Comparison of ENCODE assay signal across 15 cellular contexts in the genomic region with DNA sequence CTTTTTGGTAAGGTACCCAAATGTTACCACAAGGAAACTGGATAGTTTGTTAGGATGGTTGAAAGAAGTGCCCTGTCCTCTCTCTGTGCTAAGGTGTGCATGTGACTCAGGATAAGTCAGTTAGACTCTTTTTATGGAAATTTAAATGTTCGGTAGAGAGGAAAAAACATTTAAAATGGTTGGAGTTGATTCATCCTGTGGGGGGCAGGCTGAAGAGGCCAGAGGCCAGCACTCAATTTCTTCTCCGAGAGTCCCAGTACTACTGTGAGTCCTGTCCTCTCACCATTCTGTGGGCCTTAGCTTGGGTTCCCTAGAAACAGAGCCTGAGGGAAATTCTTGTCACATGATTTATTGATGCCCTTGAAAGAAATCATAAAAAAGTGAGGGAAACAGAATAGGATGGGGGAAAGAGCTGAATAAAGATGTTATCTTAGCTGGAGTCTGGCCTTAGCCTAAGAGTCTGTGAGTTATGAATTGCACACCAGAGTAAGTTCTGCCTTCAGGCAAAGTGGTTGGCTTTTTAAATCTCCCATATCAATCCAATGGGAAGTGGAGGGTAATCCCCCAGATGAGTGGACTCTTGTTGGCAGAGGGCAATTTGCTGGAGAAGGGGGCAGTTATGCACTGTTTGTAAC.
DNase-seq lines count a peak whose midpoint lies in the region; FAIRE-seq and TF ChIP-seq lines count a peak whose summit lies in the region.
"Had no signal": no experiment of that assay in that cellular context is flagged by ENCODE, and none has a peak within 500 bp of the region (broad histone marks: within the 10 kb centered on the region; RNA-seq: fewer than 3 reads in every experiment).

No MANE protein-coding gene starts in this region.

- H3K4me1 ChIP-seq in ACC112 (ENCODE audit: control insufficient read depth, insufficient read depth, low read length, unreplicated experiment) (peaks cover 48% of the 10 kb centered on the region), keratinocyte (ENCODE audit: control insufficient read depth, extremely low read depth, insufficient read depth, low read length) (peaks cover 67% of the 10 kb centered on the region), thyroid gland (peaks cover 7 to 16% of the 10 kb centered on the region in 2 donors)

- no peaks in the 10 kb centered on the region for H3K27me3 ChIP-seq in ACC112 (ENCODE audit: insufficient read depth, low read length)
- H3K27me3 ChIP-seq in keratinocyte (ENCODE audit: control insufficient read depth, extremely low read depth, insufficient read depth, low read length) = no peaks in the 10 kb centered on the region
- no peaks in the 10 kb centered on the region for H3K27me3 ChIP-seq in thyroid gland

- 90 to 92% methylated on average over 2 of the region's 2 CpGs for WGBS in thyroid gland, 2 donors

- no peak for TF ChIP-seq POLR2A in thyroid gland (IDR thresholded peaks at IDR 0.05)

- no peaks in the 10 kb centered on the region for H3K36me3 ChIP-seq in ACC112 (ENCODE audit: insufficient read depth, low read length)
- no peaks in the 10 kb centered on the region for H3K36me3 ChIP-seq in keratinocyte (ENCODE audit: control insufficient read depth in 2 of 2, extremely low read depth in 1 of 2, insufficient read depth in 2 of 2, low read length in 2 of 2)
- no peaks in the 10 kb centered on the region for H3K36me3 ChIP-seq in thyroid gland

- intact Hi-C loops in activated T-helper 1 cell treated with anti-CD3 and anti-CD28 coated beads, Interleukin-12 subunit alpha, Interleukin-12 subunit beta, Interleukin-2, Interleukin-4 antibody, amounts not matched to agents 30 ng/mL and 10 ng/mL and 1 ng/mL, durations not matched to agents 14 hours and 24 hours and 36 hours (cut with micrococcal nuclease) = no loop called here
- intact Hi-C loops in thyroid gland (cut with DNase I) = no loop called here

- DNase-seq in HT1080 (ENCODE audit: low read depth) (peak; percentile 57), amniotic stem cell (lab: John Stamatoyannopoulos, UW) (peak; percentile 35), keratinocyte (ENCODE audit: low read depth, low spot score) (peak; percentile 81), thyroid gland (no peak), NCI-H1930 (lab: John Stamatoyannopoulos, UW) (no peak)
- DNase-seq in activated CD8-positive, alpha-beta memory T cell treated with anti-CD3 and anti-CD28 coated beads, Interleukin-2, amount 50 U/mL, for 4 hours = no peak
- no peak for DNase-seq in activated T-helper 1 cell treated with anti-CD3 and anti-CD28 coated beads, Interleukin-12 subunit alpha, Interleukin-12 subunit beta, Interleukin-2, Interleukin-4 antibody, amounts not matched to agents 30 ng/mL and 10 ng/mL and 1 ng/mL, durations not matched to agents 14 hours and 24 hours and 36 hours (ENCODE audit: low spot score)
- DNase-seq: activated naive CD4-positive, alpha-beta T cell treated with anti-CD3 and anti-CD28 coated beads for 36 hours; DMS 273 treated with DMSO at 0.1 percent for 48 hours; NCI-H82; nucleus accumbens; SHP77 treated with DMSO at 0.1 percent for 48 hours had no signal

- no peak overlapping the region for H3K4me3 Mint-ChIP-seq in activated T-helper 1 cell treated with anti-CD3 and anti-CD28 coated beads, Interleukin-12 subunit alpha, Interleukin-12 subunit beta, Interleukin-2, Interleukin-4 antibody, amounts not matched to agents 30 ng/mL and 10 ng/mL and 1 ng/mL, durations not matched to agents 14 hours and 24 hours and 36 hours
- H3K4me3 Mint-ChIP-seq: activated naive CD4-positive, alpha-beta T cell treated with anti-CD3 and anti-CD28 coated beads for 36 hours; memory B cell had no signal

- H3K27ac ChIP-seq in ACC112 (ENCODE audit: low read depth, low read length) (peak overlapping the region; percentile 80), keratinocyte (ENCODE audit: control insufficient read depth, insufficient read depth, low read length) (peak overlapping the region; percentile 98), thyroid gland (no peak overlapping the region)

- no peaks in the 10 kb centered on the region for H3K4me1 Mint-ChIP-seq in activated T-helper 1 cell treated with anti-CD3 and anti-CD28 coated beads, Interleukin-12 subunit alpha, Interleukin-12 subunit beta, Interleukin-2, Interleukin-4 antibody, amounts not matched to agents 30 ng/mL and 10 ng/mL and 1 ng/mL, durations not matched to agents 14 hours and 24 hours and 36 hours (ENCODE audit: low read depth)
- H3K4me1 Mint-ChIP-seq: memory B cell had no signal

- no peaks in the 10 kb centered on the region for H3K36me3 Mint-ChIP-seq in activated T-helper 1 cell treated with anti-CD3 and anti-CD28 coated beads, Interleukin-12 subunit alpha, Interleukin-12 subunit beta, Interleukin-2, Interleukin-4 antibody, amounts not matched to agents 30 ng/mL and 10 ng/mL and 1 ng/mL, durations not matched to agents 14 hours and 24 hours and 36 hours (ENCODE audit: low read depth)

- H3K4me3 ChIP-seq in ACC112 (ENCODE audit: low read depth, low read length) (no peak overlapping the region), keratinocyte (ENCODE audit: control insufficient read depth in 2 of 3, extremely low read depth in 1 of 3, insufficient read depth in 2 of 3, low read depth in 1 of 3, low read length in 3 of 3) (no peak overlapping the region), thyroid gland (replicated peaks in 1 of 3) (no peak overlapping the region)

- no peak overlapping the region for H3K27ac Mint-ChIP-seq in activated T-helper 1 cell treated with anti-CD3 and anti-CD28 coated beads, Interleukin-12 subunit alpha, Interleukin-12 subunit beta, Interleukin-2, Interleukin-4 antibody, amounts not matched to agents 30 ng/mL and 10 ng/mL and 1 ng/mL, durations not matched to agents 14 hours and 24 hours and 36 hours
- H3K27ac Mint-ChIP-seq: activated naive CD4-positive, alpha-beta T cell treated with anti-CD3 and anti-CD28 coated beads for 36 hours; memory B cell had no signal

- peak overlapping the region; percentile 73 for H3K9ac ChIP-seq in keratinocyte (ENCODE audit: control insufficient read depth, extremely low read depth, insufficient read depth, low read length)

- H3K27me3 Mint-ChIP-seq in activated T-helper 1 cell treated with anti-CD3 and anti-CD28 coated beads, Interleukin-12 subunit alpha, Interleukin-12 subunit beta, Interleukin-2, Interleukin-4 antibody, amounts not matched to agents 30 ng/mL and 10 ng/mL and 1 ng/mL, durations not matched to agents 14 hours and 24 hours and 36 hours (ENCODE audit: insufficient read depth) = peaks cover 6% of the 10 kb centered on the region

- H2AFZ ChIP-seq in ACC112 (ENCODE audit: low read length, unreplicated experiment) (peak overlapping the region; percentile 44), keratinocyte (ENCODE audit: control insufficient read depth, low read length) (no peak overlapping the region)

- no peaks in the 10 kb centered on the region for H3K79me2 ChIP-seq in ACC112 (ENCODE audit: control insufficient read depth, insufficient read depth, low read length, unreplicated experiment)
- H3K79me2 ChIP-seq in keratinocyte (ENCODE audit: control insufficient read depth, insufficient read depth, low read length) = no peaks in the 10 kb centered on the region

- H3K4me2 ChIP-seq in keratinocyte (ENCODE audit: control insufficient read depth, extremely low read depth, insufficient read depth, low read depth, low read length) = peak overlapping the region; percentile 50

- H3K9me1 ChIP-seq in keratinocyte (ENCODE audit: control insufficient read depth, extremely low read depth, insufficient read depth, low read length) = no peaks in the 10 kb centered on the region

- FAIRE-seq in keratinocyte (lab: Jason Lieb, UNC) = peak; percentile 81
- FAIRE-seq: GM12891 had no signal

- TF ChIP-seq CTCF in keratinocyte (optimal IDR thresholded peaks at IDR 0.05 in 1 of 3, IDR thresholded peaks at IDR 0.05 in 1 of 3, conservative IDR thresholded peaks at IDR 0.05 in 1 of 3; ENCODE audit: extremely low read depth in 1 of 3, insufficient read depth in 2 of 3, low read length in 3 of 3) = no peak
- TF ChIP-seq CTCF in thyroid gland (IDR thresholded peaks at IDR 0.05) = no peak

- H3K9me3 Mint-ChIP-seq in activated T-helper 1 cell treated with anti-CD3 and anti-CD28 coated beads, Interleukin-12 subunit alpha, Interleukin-12 subunit beta, Interleukin-2, Interleukin-4 antibody, amounts not matched to agents 30 ng/mL and 10 ng/mL and 1 ng/mL, durations not matched to agents 14 hours and 24 hours and 36 hours = peaks cover 9% of the 10 kb centered on the region

- no peaks in the 10 kb centered on the region for H3K9me3 ChIP-seq in keratinocyte (ENCODE audit: control insufficient read depth, low read depth, low read length)
- no peaks in the 10 kb centered on the region for H3K9me3 ChIP-seq in thyroid gland

- dilution Hi-C loops in keratinocyte (cut with MboI; ENCODE audit: extremely low pct_ligation_motif_present, low sequenced_read_pairs) = no loop called here

- H4K20me1 ChIP-seq in keratinocyte (ENCODE audit: control insufficient read depth, extremely low read depth, insufficient read depth, low read length) = no peaks in the 10 kb centered on the region

Comparison
In these comparisons a context has a peak if more than half of its experiments do, and no peak if none do; other contexts are left out.
1. H3K27ac ChIP-seq: peak in ACC112 (single experiment) and keratinocyte (single experiment); none in thyroid gland (0 of 3).
2. DNase-seq: peak in HT1080 (single experiment), amniotic stem cell (single experiment) and keratinocyte (single experiment); none in activated CD8-positive, alpha-beta memory T cell treated with anti-CD3 and anti-CD28 coated beads, Interleukin-2, amount 50 U/mL, for 4 hours (single experiment), activated T-helper 1 cell treated with anti-CD3 and anti-CD28 coated beads, Interleukin-12 subunit alpha, Interleukin-12 subunit beta, Interleukin-2, Interleukin-4 antibody, amounts not matched to agents 30 ng/mL and 10 ng/mL and 1 ng/mL, durations not matched to agents 14 hours and 24 hours and 36 hours (single experiment), thyroid gland (0 of 2) and NCI-H1930 (0 of 2).